ENCODE assay signal across 9 cellular contexts in genomic region chr10:58152698-58153263, GRCh38.
DNase-seq lines count a peak whose midpoint lies in the region; ATAC-seq and TF ChIP-seq lines count a peak whose summit lies in the region.
"Had no signal": no experiment of that assay in that cellular context is flagged by ENCODE, and none has a peak within 500 bp of the region (broad histone marks: within the 10 kb centered on the region; RNA-seq: fewer than 3 reads in every experiment).

No MANE protein-coding gene starts in this region.

- DNase-seq in NCI-H1417 (lab: John Stamatoyannopoulos, UW) = peak; percentile 17 to 70 (median 26)
- no peak for DNase-seq in NCI-H1417 treated with DMSO at 0.1 percent for 48 hours (lab: John Stamatoyannopoulos, UW)
- DNase-seq in HFFc6 = peak; percentile 54
- peak; percentile 66 for DNase-seq in NCI-H460 (ENCODE audit: extremely low read depth, low read depth)
- peak; percentile 11 for DNase-seq in activated T-cell treated with anti-CD3 and anti-CD28 coated beads for 1 hour (ENCODE audit: low read depth)
- peak; percentile 51 to 81 for DNase-seq in foreskin fibroblast
- peak in 4 of 5 donors; percentile 10 to 38 (median 18) for DNase-seq in ovary

- no peaks in the 10 kb centered on the region for H3K9me3 Mint-ChIP-seq in HFFc6
- no peaks in the 10 kb centered on the region for H3K9me3 Mint-ChIP-seq in stimulated activated memory B cell treated with anti-CD40 and anti-IgM and Interleukin-4, amounts not matched to agents 10 μg/mL and 1 μg/mL and 100 μg/mL, for 72 hours
- H3K9me3 Mint-ChIP-seq: stimulated activated naive CD8-positive, alpha-beta T cell treated with anti-CD3 and anti-CD28 coated beads, Interleukin-15, Interleukin-2, amounts not matched to agents 100 ng/mL and 50 ng/mL, for 24 hours had no signal

- peaks cover 17% of the 10 kb centered on the region for H3K4me1 Mint-ChIP-seq in HFFc6 (ENCODE audit: low read depth)
- no peaks in the 10 kb centered on the region for H3K4me1 Mint-ChIP-seq in stimulated activated memory B cell treated with anti-CD40 and anti-IgM and Interleukin-4, amounts not matched to agents 10 μg/mL and 1 μg/mL and 100 μg/mL, for 72 hours

- H3K27ac Mint-ChIP-seq in HFFc6 = no peak overlapping the region
- H3K27ac Mint-ChIP-seq in stimulated activated memory B cell treated with anti-CD40 and anti-IgM and Interleukin-4, amounts not matched to agents 10 μg/mL and 1 μg/mL and 100 μg/mL, for 72 hours = no peak overlapping the region
- H3K27ac Mint-ChIP-seq: stimulated activated naive CD8-positive, alpha-beta T cell treated with anti-CD3 and anti-CD28 coated beads, Interleukin-15, Interleukin-2, amounts not matched to agents 100 ng/mL and 50 ng/mL, for 24 hours had no signal

- WGBS in ovary, 3 donors = 30 to 34% (median 32%) methylated on average over 7 of the region's 7 CpGs

- TF ChIP-seq POLR2A in ovary (IDR thresholded peaks at IDR 0.05) = no peak

- intact Hi-C loops in ovary (cut with DNase I) = no loop called here

- H3K27ac ChIP-seq in ovary = no peak overlapping the region

- H3K27me3 Mint-ChIP-seq in HFFc6 (ENCODE audit: insufficient read depth) = peaks cover 27% of the 10 kb centered on the region
- peaks cover 13% of the 10 kb centered on the region for H3K27me3 Mint-ChIP-seq in stimulated activated memory B cell treated with anti-CD40 and anti-IgM and Interleukin-4, amounts not matched to agents 10 μg/mL and 1 μg/mL and 100 μg/mL, for 72 hours

- H3K4me3 ChIP-seq in foreskin fibroblast (ENCODE audit: low read depth in 1 of 2, low read length in 2 of 2) = no peak overlapping the region
- no peak overlapping the region for H3K4me3 ChIP-seq in ovary

- H3K27me3 ChIP-seq in ovary = no peaks in the 10 kb centered on the region

- H3K4me1 ChIP-seq in ovary (ENCODE audit: insufficient read depth) = no peaks in the 10 kb centered on the region

- no peaks in the 10 kb centered on the region for H3K9me3 ChIP-seq in ovary

- no peaks in the 10 kb centered on the region for H3K36me3 Mint-ChIP-seq in HFFc6 (ENCODE audit: low read depth)
- H3K36me3 Mint-ChIP-seq in stimulated activated memory B cell treated with anti-CD40 and anti-IgM and Interleukin-4, amounts not matched to agents 10 μg/mL and 1 μg/mL and 100 μg/mL, for 72 hours = no peaks in the 10 kb centered on the region

- no peaks in the 10 kb centered on the region for H3K36me3 ChIP-seq in ovary

- ATAC-seq in stimulated activated memory B cell treated with anti-CD40 and anti-IgM and Interleukin-4, amounts not matched to agents 10 μg/mL and 1 μg/mL and 100 μg/mL, for 72 hours = no peak

- TF ChIP-seq CTCF in HFFc6 (IDR thresholded peaks at IDR 0.05) (peak; percentile 79), foreskin fibroblast (IDR thresholded peaks at IDR 0.05; ENCODE audit: low read depth, low read length) (peak; percentile 59), ovary (IDR thresholded peaks at IDR 0.05) (peak in 1 of 3 donors; percentile 9)

- H3K4me3 Mint-ChIP-seq in HFFc6 = no peak overlapping the region
- no peak overlapping the region for H3K4me3 Mint-ChIP-seq in stimulated activated memory B cell treated with anti-CD40 and anti-IgM and Interleukin-4, amounts not matched to agents 10 μg/mL and 1 μg/mL and 100 μg/mL, for 72 hours
- H3K4me3 Mint-ChIP-seq: stimulated activated naive CD8-positive, alpha-beta T cell treated with anti-CD3 and anti-CD28 coated beads, Interleukin-15, Interleukin-2, amounts not matched to agents 100 ng/mL and 50 ng/mL, for 24 hours had no signal

- TF ChIP-seq EP300 in ovary (IDR thresholded peaks at IDR 0.05) = no peak
